1 cellular context compared by ENCODE assay signal in the genomic region with DNA sequence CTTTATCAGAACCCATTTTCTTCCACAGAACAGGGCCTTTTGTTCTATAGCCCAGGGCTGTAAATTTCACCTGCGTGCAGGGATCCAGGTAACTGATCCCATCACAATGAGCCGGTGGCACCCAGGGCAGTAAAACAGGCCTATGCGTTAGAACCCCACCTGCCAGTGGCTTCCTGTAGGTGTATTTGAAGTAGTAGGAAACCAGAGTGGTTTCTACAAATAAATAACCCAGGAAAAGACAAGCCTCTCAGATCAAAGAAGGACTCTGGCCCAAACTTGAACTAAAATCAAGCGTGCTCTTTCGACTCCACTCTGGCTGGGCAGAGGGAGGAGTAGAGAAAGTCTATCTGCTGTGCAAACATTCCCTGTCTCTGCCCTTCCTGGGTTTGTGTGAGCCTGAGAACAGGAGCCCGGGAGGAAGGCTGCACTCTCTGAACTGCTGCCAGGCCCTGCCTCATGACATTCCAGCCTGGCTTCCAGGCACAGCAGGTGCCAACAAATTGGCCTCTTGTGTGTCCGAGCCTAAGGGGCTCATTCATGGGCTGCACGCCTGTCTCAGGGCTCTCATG.
A peak's percentile ranks its signal among the peaks of the same experiment; 100 is the strongest.
TF ChIP-seq lines count a peak whose summit lies in the region.

No MANE protein-coding gene starts in this region.

TF ChIP-seq in HepG2, 621 proteins besides CTCF, POLR2A, EP300 and RAD21 (continued from another document and continues in another):
- TF ChIP-seq DZIP1 (CRISPR knock-in tag; IDR thresholded peaks at IDR 0.05) (no peak), HDAC2 (CRISPR knock-in tag; IDR thresholded peaks at IDR 0.05) (peak; percentile 88; the same call in 1 of the 2 replicates), TSC22D2 (CRISPR knock-in tag; IDR thresholded peaks at IDR 0.05; ENCODE audit: borderline replicate concordance) (no peak), HOXA5 (CRISPR knock-in tag; IDR thresholded peaks at IDR 0.05) (no peak), SP5 (CRISPR knock-in tag; IDR thresholded peaks at IDR 0.05; ENCODE audit: borderline replicate concordance, low read depth) (peak; percentile 95), ZNF292 (CRISPR knock-in tag; IDR thresholded peaks at IDR 0.05; ENCODE audit: borderline replicate concordance, low read depth) (peak; percentile 87; the same call in 1 of the 2 replicates), ELF4 (CRISPR knock-in tag; IDR thresholded peaks at IDR 0.05; ENCODE audit: borderline replicate concordance) (no peak), ZKSCAN5 (CRISPR knock-in tag; IDR thresholded peaks at IDR 0.05) (peak; percentile 99), ZNF616 (CRISPR knock-in tag; IDR thresholded peaks at IDR 0.05; ENCODE audit: low read depth) (no peak), ZBTB43 (CRISPR knock-in tag; conservative IDR thresholded peaks at IDR 0.05) (0 out of 2 replicates have a peak, but pooled peaks have one; percentile 22), TCF12 (IDR thresholded peaks at IDR 0.05) (no peak), TCF12 (CRISPR knock-in tag; IDR thresholded peaks at IDR 0.05) (no peak), ZNF251 (CRISPR knock-in tag; IDR thresholded peaks at IDR 0.05) (no peak), PRDM15 (CRISPR knock-in tag; IDR thresholded peaks at IDR 0.05) (no peak), FOXP1 (IDR thresholded peaks at IDR 0.05) (no peak), FOXP1 (CRISPR knock-in tag; IDR thresholded peaks at IDR 0.05) (peak; percentile 77), ZNF263 (CRISPR knock-in tag; IDR thresholded peaks at IDR 0.05) (peak; percentile 90), ZFP36L2 (CRISPR knock-in tag; IDR thresholded peaks at IDR 0.05) (no peak), ZBED4 (CRISPR knock-in tag; IDR thresholded peaks at IDR 0.05; ENCODE audit: borderline replicate concordance) (peak; percentile 67; the same call in 1 of the 2 replicates), ZNF746 (CRISPR knock-in tag; IDR thresholded peaks at IDR 0.05) (no peak; the same call in 1 of the 2 replicates), ZNF724P (CRISPR knock-in tag; IDR thresholded peaks at IDR 0.05; ENCODE audit: borderline replicate concordance) (no peak), ZNF30 (CRISPR knock-in tag; IDR thresholded peaks at IDR 0.05) (no peak), RBAK (CRISPR knock-in tag; IDR thresholded peaks at IDR 0.05) (no peak), JDP2 (CRISPR knock-in tag; IDR thresholded peaks at IDR 0.05; ENCODE audit: borderline replicate concordance) (no peak), ZNF564 (CRISPR knock-in tag; IDR thresholded peaks at IDR 0.05) (no peak), SMAD9 (CRISPR knock-in tag; IDR thresholded peaks at IDR 0.05) (no peak), ZNF543 (CRISPR knock-in tag; IDR thresholded peaks at IDR 0.05) (peak; percentile 61; the same call in 1 of the 2 replicates), STAT6 (CRISPR knock-in tag; IDR thresholded peaks at IDR 0.05; ENCODE audit: borderline replicate concordance) (no peak), CBX5 (CRISPR knock-in tag; IDR thresholded peaks at IDR 0.05; ENCODE audit: borderline replicate concordance) (peak; percentile 49; the same call in 1 of the 2 replicates)
- TF ChIP-seq, protein P1, sequence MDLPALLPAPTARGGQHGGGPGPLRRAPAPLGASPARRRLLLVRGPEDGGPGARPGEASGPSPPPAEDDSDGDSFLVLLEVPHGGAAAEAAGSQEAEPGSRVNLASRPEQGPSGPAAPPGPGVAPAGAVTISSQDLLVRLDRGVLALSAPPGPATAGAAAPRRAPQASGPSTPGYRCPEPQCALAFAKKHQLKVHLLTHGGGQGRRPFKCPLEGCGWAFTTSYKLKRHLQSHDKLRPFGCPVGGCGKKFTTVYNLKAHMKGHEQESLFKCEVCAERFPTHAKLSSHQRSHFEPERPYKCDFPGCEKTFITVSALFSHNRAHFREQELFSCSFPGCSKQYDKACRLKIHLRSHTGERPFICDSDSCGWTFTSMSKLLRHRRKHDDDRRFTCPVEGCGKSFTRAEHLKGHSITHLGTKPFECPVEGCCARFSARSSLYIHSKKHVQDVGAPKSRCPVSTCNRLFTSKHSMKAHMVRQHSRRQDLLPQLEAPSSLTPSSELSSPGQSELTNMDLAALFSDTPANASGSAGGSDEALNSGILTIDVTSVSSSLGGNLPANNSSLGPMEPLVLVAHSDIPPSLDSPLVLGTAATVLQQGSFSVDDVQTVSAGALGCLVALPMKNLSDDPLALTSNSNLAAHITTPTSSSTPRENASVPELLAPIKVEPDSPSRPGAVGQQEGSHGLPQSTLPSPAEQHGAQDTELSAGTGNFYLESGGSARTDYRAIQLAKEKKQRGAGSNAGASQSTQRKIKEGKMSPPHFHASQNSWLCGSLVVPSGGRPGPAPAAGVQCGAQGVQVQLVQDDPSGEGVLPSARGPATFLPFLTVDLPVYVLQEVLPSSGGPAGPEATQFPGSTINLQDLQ (CRISPR knock-in tag; IDR thresholded peaks at IDR 0.05), result no peak
- TF ChIP-seq, protein P2, sequence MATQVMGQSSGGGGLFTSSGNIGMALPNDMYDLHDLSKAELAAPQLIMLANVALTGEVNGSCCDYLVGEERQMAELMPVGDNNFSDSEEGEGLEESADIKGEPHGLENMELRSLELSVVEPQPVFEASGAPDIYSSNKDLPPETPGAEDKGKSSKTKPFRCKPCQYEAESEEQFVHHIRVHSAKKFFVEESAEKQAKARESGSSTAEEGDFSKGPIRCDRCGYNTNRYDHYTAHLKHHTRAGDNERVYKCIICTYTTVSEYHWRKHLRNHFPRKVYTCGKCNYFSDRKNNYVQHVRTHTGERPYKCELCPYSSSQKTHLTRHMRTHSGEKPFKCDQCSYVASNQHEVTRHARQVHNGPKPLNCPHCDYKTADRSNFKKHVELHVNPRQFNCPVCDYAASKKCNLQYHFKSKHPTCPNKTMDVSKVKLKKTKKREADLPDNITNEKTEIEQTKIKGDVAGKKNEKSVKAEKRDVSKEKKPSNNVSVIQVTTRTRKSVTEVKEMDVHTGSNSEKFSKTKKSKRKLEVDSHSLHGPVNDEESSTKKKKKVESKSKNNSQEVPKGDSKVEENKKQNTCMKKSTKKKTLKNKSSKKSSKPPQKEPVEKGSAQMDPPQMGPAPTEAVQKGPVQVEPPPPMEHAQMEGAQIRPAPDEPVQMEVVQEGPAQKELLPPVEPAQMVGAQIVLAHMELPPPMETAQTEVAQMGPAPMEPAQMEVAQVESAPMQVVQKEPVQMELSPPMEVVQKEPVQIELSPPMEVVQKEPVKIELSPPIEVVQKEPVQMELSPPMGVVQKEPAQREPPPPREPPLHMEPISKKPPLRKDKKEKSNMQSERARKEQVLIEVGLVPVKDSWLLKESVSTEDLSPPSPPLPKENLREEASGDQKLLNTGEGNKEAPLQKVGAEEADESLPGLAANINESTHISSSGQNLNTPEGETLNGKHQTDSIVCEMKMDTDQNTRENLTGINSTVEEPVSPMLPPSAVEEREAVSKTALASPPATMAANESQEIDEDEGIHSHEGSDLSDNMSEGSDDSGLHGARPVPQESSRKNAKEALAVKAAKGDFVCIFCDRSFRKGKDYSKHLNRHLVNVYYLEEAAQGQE (IDR thresholded peaks at IDR 0.05; ENCODE audit: borderline replicate concordance in 1 of 2, low read depth in 1 of 2, low read length in 2 of 2), result no peak
